In the genomic region with DNA sequence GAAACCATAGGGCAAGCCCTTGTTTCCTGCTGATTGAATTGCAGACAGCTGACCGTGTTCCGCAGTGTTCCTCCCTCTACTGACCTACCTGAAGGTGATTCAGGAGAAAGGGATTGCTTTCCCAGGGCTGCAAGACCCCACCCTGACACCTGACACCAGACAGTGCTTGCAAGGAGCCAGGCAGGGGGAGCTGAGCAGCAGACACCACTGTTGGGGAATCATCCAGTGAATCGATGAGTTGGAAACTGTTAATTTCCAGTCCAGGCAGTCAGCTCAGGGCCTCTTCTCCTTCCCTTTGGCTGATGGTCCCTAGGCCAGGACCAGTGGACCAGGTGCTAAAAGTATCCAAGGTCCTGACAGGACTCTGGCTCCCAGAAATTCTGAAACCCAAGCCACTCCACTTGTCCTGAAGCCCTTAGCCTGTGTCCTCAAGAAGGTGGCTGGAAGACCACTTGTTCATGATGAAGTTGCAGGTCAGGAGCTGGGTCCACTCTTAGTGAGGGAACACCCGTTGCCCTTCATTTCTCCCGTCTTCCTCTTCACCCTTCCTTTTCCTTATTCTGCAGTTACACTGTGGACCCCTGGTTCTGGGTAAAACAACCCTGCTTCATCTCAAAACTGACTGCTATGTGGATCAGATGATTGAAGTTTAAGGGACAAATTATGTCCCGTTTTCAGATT, we compare ENCODE assay signal across 8 cellular contexts. TPM values are rescaled to one million over a fixed set of nuclear protein-coding genes. Genes with fewer than 3 reads are reported as not detected.
DNase-seq lines count a peak whose midpoint lies in the region; ATAC-seq, FAIRE-seq and TF ChIP-seq lines count a peak whose summit lies in the region.

No MANE protein-coding gene starts in this region.

- ATAC-seq in DND-41 (ENCODE audit: insufficient read depth, low read depth) (no peak), HG03175 (IDR thresholded peaks at IDR 0.05; ENCODE audit: unreplicated experiment) (no peak), HG03442 (IDR thresholded peaks at IDR 0.05; ENCODE audit: unreplicated experiment) (no peak)

- no peak overlapping the region for H3K4me2 ChIP-seq in DND-41 (ENCODE audit: insufficient read depth, low read length)

- H3K9ac ChIP-seq in DND-41 (ENCODE audit: low read depth, low read length) = no peak overlapping the region

- H3K4me3 Mint-ChIP-seq in neural crest cell = peak overlapping the region; percentile 93

- no peaks in the 10 kb centered on the region for H3K9me3 ChIP-seq in DND-41 (ENCODE audit: insufficient read depth, low read length, severe bottlenecking)

- H3K36me3 Mint-ChIP-seq in neural crest cell (ENCODE audit: low read depth) = peaks cover 24% of the 10 kb centered on the region

- peaks cover 12% of the 10 kb centered on the region for H3K27me3 Mint-ChIP-seq in neural crest cell (ENCODE audit: low read depth)

- peaks cover 42% of the 10 kb centered on the region for H4K20me1 ChIP-seq in DND-41 (ENCODE audit: insufficient read depth, low read length)

- no peak overlapping the region for H2AFZ ChIP-seq in DND-41 (ENCODE audit: low read depth, low read length)

- H3K36me3 ChIP-seq in DND-41 (ENCODE audit: insufficient read depth, low read length) = peaks cover 44% of the 10 kb centered on the region

- no peak overlapping the region for H3K4me3 ChIP-seq in DND-41 (ENCODE audit: low read depth in 1 of 2, low read length in 2 of 2)
- peak overlapping the region; percentile 92 for H3K4me3 ChIP-seq in coronary artery

- no peak overlapping the region for H3K27ac Mint-ChIP-seq in neural crest cell (ENCODE audit: unreplicated experiment)

- DNase-seq in DND-41 (no peak), M059J (ENCODE audit: low read depth) (peak; percentile 57), coronary artery (ENCODE audit: low spot score) (peak; percentile 75), neural crest cell (ENCODE audit: low read depth, low spot score) (no peak), urothelium cell line (ENCODE audit: low spot score) (no peak), anterior cingulate cortex (lab: John Stamatoyannopoulos, UW) (no peak)

- 0 out of 2 replicates have a peak overlapping the region, but pooled peaks have one; percentile 0 for H3K27ac ChIP-seq in DND-41 (ENCODE audit: low read length)
- H3K27ac ChIP-seq in coronary artery = peak overlapping the region; percentile 35 to 52

- peaks cover 39% of the 10 kb centered on the region for H3K4me1 Mint-ChIP-seq in neural crest cell

- H3K4me1 ChIP-seq in DND-41 (ENCODE audit: insufficient read depth, low read length) = peaks cover 19% of the 10 kb centered on the region

- H3K27me3 ChIP-seq in DND-41 (ENCODE audit: insufficient read depth, low read length, poor library complexity) = no peaks in the 10 kb centered on the region

- peak; percentile 0 for TF ChIP-seq CTCF in DND-41 (IDR thresholded peaks at IDR 0.05; ENCODE audit: borderline replicate concordance, extremely low read depth, low read length, poor library complexity, severe bottlenecking)
- TF ChIP-seq CTCF in coronary artery (IDR thresholded peaks at IDR 0.05) = no peak
- TF ChIP-seq CTCF in neural crest cell (conservative IDR thresholded peaks at IDR 0.05) = no peak

- H3K79me2 ChIP-seq in DND-41 (ENCODE audit: insufficient read depth, low read length) = peaks cover 31% of the 10 kb centered on the region

- H3K9me3 Mint-ChIP-seq in neural crest cell = peaks cover 3% of the 10 kb centered on the region

- FAIRE-seq in urothelium cell line (lab: Jason Lieb, UNC) = no peak

RNA-seq across cellular contexts. Expression of a gene that starts 9.5 kb away (rescaled TPM):
- 23.2 and 26.7 TPM in 2 replicates for total RNA-seq in M059J (2014; rRNA removed; shearing (Covaris generic))
- 49.3 and 49.4 TPM in 2 replicates for total RNA-seq in neural crest cell

RNA-seq across cellular contexts. Expression of a gene that starts 10.1 kb away (rescaled TPM):
- total RNA-seq in M059J (2014; rRNA removed; shearing (Covaris generic)) = 20.4 and 31.6 TPM in 2 replicates
- 11.9 and 13.1 TPM in 2 replicates for total RNA-seq in neural crest cell

RNA-seq across cellular contexts. Expression of a gene that starts 53.9 kb away (rescaled TPM):
- 4.8 and 8.0 TPM in 2 replicates for total RNA-seq in M059J (2014; rRNA removed; shearing (Covaris generic))
- 0.64 and 1.4 TPM in 2 replicates for total RNA-seq in neural crest cell

Comparison
In these comparisons a context has a peak if more than half of its experiments do, and no peak if none do; other contexts are left out.
1. DNase-seq: peak in M059J (single experiment) and coronary artery (single experiment); none in DND-41 (single experiment), neural crest cell (single experiment), urothelium cell line (single experiment) and anterior cingulate cortex (0 of 58).